ENCODE assay signal across 12 cellular contexts in genomic region chr10:36538945-36539586, GRCh38.
DNase-seq lines count a peak whose midpoint lies in the region; ATAC-seq and TF ChIP-seq lines count a peak whose summit lies in the region.
"Had no signal": no experiment of that assay in that cellular context is flagged by ENCODE, and none has a peak within 500 bp of the region (broad histone marks: within the 10 kb centered on the region; RNA-seq: fewer than 3 reads in every experiment).

No MANE protein-coding gene starts in this region.

- ATAC-seq in GM21367 (IDR thresholded peaks at IDR 0.05; ENCODE audit: unreplicated experiment), result no peak
- ATAC-seq in HG03280 (IDR thresholded peaks at IDR 0.05; ENCODE audit: unreplicated experiment), result no peak
- ATAC-seq: HCT116 had no signal

- in situ Hi-C loops in Caki2 (cut with HindIII; ENCODE audit: low pct_unique_long_range_greater_than_20kb, low sequenced_read_pairs), result no loop called here

- TF ChIP-seq CTCF in chondrocyte (IDR thresholded peaks at IDR 0.05), result no peak

- peak overlapping the region; percentile 84 for H3K27ac Mint-ChIP-seq in chondrocyte (ENCODE audit: unreplicated experiment)
- H3K27ac Mint-ChIP-seq: brain had no signal

- H3K36me3 Mint-ChIP-seq in chondrocyte (ENCODE audit: low read depth), result no peaks in the 10 kb centered on the region
- H3K36me3 Mint-ChIP-seq: brain had no signal

- no peaks in the 10 kb centered on the region for H3K27me3 Mint-ChIP-seq in chondrocyte (ENCODE audit: low read depth)
- H3K27me3 Mint-ChIP-seq: brain had no signal

- DNase-seq in Caki2 (ENCODE audit: low read depth) (peak; percentile 69), LHCN-M2 (ENCODE audit: low read depth) (peak; percentile 46), chondrocyte (ENCODE audit: low spot score) (no peak), lung microvascular endothelial cell (ENCODE audit: low read depth in 2 of 2) (peak; percentile 99 to 100)
- DNase-seq in stimulated activated CD4-positive, alpha-beta T cell treated with anti-CD3 and anti-CD28 coated beads, Interleukin-1b, Interleukin-23, amount 100 ng/mL, for 48 hours, result no peak
- no peak for DNase-seq in effector CD8-positive, alpha-beta T cell (lab: John Stamatoyannopoulos, UW)
- DNase-seq: activated CD8-positive, alpha-beta memory T cell treated with anti-CD3 and anti-CD28 coated beads, Interleukin-2, amount 50 U/mL, for 4 hours had no signal

- H3K9me3 Mint-ChIP-seq in chondrocyte (ENCODE audit: low read depth), result peaks cover 3% of the 10 kb centered on the region
- H3K9me3 Mint-ChIP-seq: neural crest cell had no signal

- H3K4me3 Mint-ChIP-seq in chondrocyte (ENCODE audit: unreplicated experiment), result no peak overlapping the region
- H3K4me3 Mint-ChIP-seq: brain, neural crest cell had no signal

- H3K4me1 Mint-ChIP-seq in chondrocyte (ENCODE audit: low read depth), result peaks cover 30% of the 10 kb centered on the region

Comparison
In these comparisons a context has a peak if more than half of its experiments do, and no peak if none do; other contexts are left out.
1. DNase-seq: peak in Caki2 (single experiment), LHCN-M2 (single experiment) and lung microvascular endothelial cell (2 of 2); none in chondrocyte (single experiment), stimulated activated CD4-positive, alpha-beta T cell treated with anti-CD3 and anti-CD28 coated beads, Interleukin-1b, Interleukin-23, amount 100 ng/mL, for 48 hours (single experiment) and effector CD8-positive, alpha-beta T cell (single experiment).